11 cellular contexts compared by ENCODE assay signal in genomic region chr10:88793747-88794299, GRCh38. TPM values are rescaled to one million over a fixed set of nuclear protein-coding genes. Genes with fewer than 3 reads are reported as not detected.
DNase-seq lines count a peak whose midpoint lies in the region; ATAC-seq and TF ChIP-seq lines count a peak whose summit lies in the region.
"Had no signal": no experiment of that assay in that cellular context is flagged by ENCODE, and none has a peak within 500 bp of the region (broad histone marks: within the 10 kb centered on the region; RNA-seq: fewer than 3 reads in every experiment).

No MANE protein-coding gene starts in this region.

- peak; percentile 59 to 75 for ATAC-seq in natural killer cell treated with Interleukin-12 subunit alpha and Interleukin-12 subunit beta and Interleukin-15 and Interleukin-18, amount 100 ng/mL, for 72 hours
- ATAC-seq in natural killer cell (no peak), GM18907 (IDR thresholded peaks at IDR 0.05; ENCODE audit: unreplicated experiment) (no peak)

- no peak overlapping the region for H2BK15ac ChIP-seq in mesendoderm (replicated peaks; ENCODE audit: low read depth)

- H2AK5ac ChIP-seq in mesendoderm (ENCODE audit: low read length): no peak overlapping the region

- no peak overlapping the region for H3K9ac ChIP-seq in mesendoderm (ENCODE audit: low read length)

- H3K4ac ChIP-seq in mesendoderm (ENCODE audit: low read depth, low read length): no peak overlapping the region

- no peaks in the 10 kb centered on the region for H3K9me3 Mint-ChIP-seq in natural killer cell treated with Interleukin-12 subunit alpha and Interleukin-12 subunit beta and Interleukin-15 and Interleukin-18, amount 100 ng/mL, for 72 hours
- no peaks in the 10 kb centered on the region for H3K9me3 Mint-ChIP-seq in natural killer cell

- peak overlapping the region; percentile 34 for H3K4me3 Mint-ChIP-seq in natural killer cell treated with Interleukin-12 subunit alpha and Interleukin-12 subunit beta and Interleukin-15 and Interleukin-18, amount 100 ng/mL, for 72 hours
- H3K4me3 Mint-ChIP-seq in natural killer cell: no peak overlapping the region

- no peak overlapping the region for H3K56ac ChIP-seq in mesendoderm (ENCODE audit: low read length)

- intact Hi-C loops in natural killer cell (cut with micrococcal nuclease): no loop called here

- no peaks in the 10 kb centered on the region for H3K36me3 Mint-ChIP-seq in natural killer cell treated with Interleukin-12 subunit alpha and Interleukin-12 subunit beta and Interleukin-15 and Interleukin-18, amount 100 ng/mL, for 72 hours
- H3K36me3 Mint-ChIP-seq in natural killer cell: no peaks in the 10 kb centered on the region

- no CpG with 5 or more reads among the region's 2 CpGs for WGBS in mesendoderm (ENCODE audit: extremely low coverage, insufficient coverage, low lambda C conversion rate)

- DNase-seq in natural killer cell treated with Interleukin-12 subunit alpha and Interleukin-12 subunit beta and Interleukin-15 and Interleukin-18, amount 100 ng/mL, for 72 hours (ENCODE audit: low spot score): no peak
- no peak for DNase-seq in natural killer cell
- peak; percentile 57 for DNase-seq in NB4 (ENCODE audit: low read depth)
- DNase-seq in cardiac fibroblast (ENCODE audit: low read depth in 2 of 2): peak; percentile 46 to 61
- no peak for DNase-seq in SKM-1 (lab: John Stamatoyannopoulos, UW; ENCODE audit: unreplicated experiment)
- DNase-seq in right atrium auricular region (ENCODE audit: low spot score): no peak
- DNase-seq in mesendoderm: no peak
- DNase-seq: NCI-H1417, uterus had no signal

- peaks cover 12 to 28% of the 10 kb centered on the region in 2 donors for H3K4me1 Mint-ChIP-seq in natural killer cell treated with Interleukin-12 subunit alpha and Interleukin-12 subunit beta and Interleukin-15 and Interleukin-18, amount 100 ng/mL, for 72 hours (ENCODE audit: low read depth in 2 of 2)
- H3K4me1 Mint-ChIP-seq in natural killer cell: peaks cover 15 to 17% of the 10 kb centered on the region in 2 donors

- no peak overlapping the region for H3K4me2 ChIP-seq in mesendoderm (ENCODE audit: low read length)

- no peaks in the 10 kb centered on the region for H3K79me2 ChIP-seq in mesendoderm (ENCODE audit: control insufficient read depth, insufficient read depth, low read length)

- H2BK120ac ChIP-seq in mesendoderm (ENCODE audit: low read depth, low read length): no peak overlapping the region

- H3K36me3 ChIP-seq in right atrium auricular region (no peaks in the 10 kb centered on the region), mesendoderm (ENCODE audit: control insufficient read depth, insufficient read depth, low read length) (no peaks in the 10 kb centered on the region)
- H3K36me3 ChIP-seq: uterus had no signal

- H2BK5ac ChIP-seq in mesendoderm (ENCODE audit: low read length): no peak overlapping the region

- H3K4me1 ChIP-seq in right atrium auricular region: no peaks in the 10 kb centered on the region
- H3K4me1 ChIP-seq in mesendoderm (ENCODE audit: control insufficient read depth, low read depth, low read length): no peaks in the 10 kb centered on the region
- H3K4me1 ChIP-seq: uterus had no signal

- no peak overlapping the region for H4K8ac ChIP-seq in mesendoderm (ENCODE audit: low read depth, low read length)

- H4K5ac ChIP-seq in mesendoderm (ENCODE audit: low read length): no peak overlapping the region

- H3K27ac ChIP-seq in right atrium auricular region (no peak overlapping the region), mesendoderm (ENCODE audit: low read depth, low read length) (no peak overlapping the region)
- H3K27ac ChIP-seq: uterus had no signal

- no peak overlapping the region for H3K18ac ChIP-seq in mesendoderm (ENCODE audit: low read length)

- H3K79me1 ChIP-seq in mesendoderm (ENCODE audit: low read length): no peaks in the 10 kb centered on the region

- peak overlapping the region; percentile 30 to 56 for H3K27ac Mint-ChIP-seq in natural killer cell treated with Interleukin-12 subunit alpha and Interleukin-12 subunit beta and Interleukin-15 and Interleukin-18, amount 100 ng/mL, for 72 hours
- H3K27ac Mint-ChIP-seq in natural killer cell: no peak overlapping the region

- TF ChIP-seq CTCF in natural killer cell (IDR thresholded peaks at IDR 0.05) (no peak), NB4 (IDR thresholded peaks at IDR 0.05; ENCODE audit: low read depth, low read length) (no peak), cardiac fibroblast (IDR thresholded peaks at IDR 0.05; ENCODE audit: low read depth, low read length) (no peak), right atrium auricular region (IDR thresholded peaks at IDR 0.05) (no peak)

- H3K27me3 ChIP-seq in right atrium auricular region: no peaks in the 10 kb centered on the region
- no peaks in the 10 kb centered on the region for H3K27me3 ChIP-seq in mesendoderm (ENCODE audit: insufficient read depth, low read length, poor library complexity)
- H3K27me3 ChIP-seq: uterus had no signal

- no peak for TF ChIP-seq POLR2A in NB4 (IDR thresholded peaks at IDR 0.05; ENCODE audit: extremely low read depth, insufficient read length)

- no peak overlapping the region for H3K23ac ChIP-seq in mesendoderm (ENCODE audit: low read length)

- no peaks in the 10 kb centered on the region for H3K9me3 ChIP-seq in right atrium auricular region
- H3K9me3 ChIP-seq: uterus had no signal

- H3K27me3 Mint-ChIP-seq in natural killer cell treated with Interleukin-12 subunit alpha and Interleukin-12 subunit beta and Interleukin-15 and Interleukin-18, amount 100 ng/mL, for 72 hours: peaks cover 0 to 7% of the 10 kb centered on the region in 2 donors
- no peaks in the 10 kb centered on the region for H3K27me3 Mint-ChIP-seq in natural killer cell (ENCODE audit: low read depth in 2 of 2)

- H3K4me3 ChIP-seq in NB4 (ENCODE audit: low read depth, low read length) (no peak overlapping the region), cardiac fibroblast (replicated peaks in 1 of 2; ENCODE audit: low read depth in 2 of 2, low read length in 2 of 2) (no peak overlapping the region), right atrium auricular region (no peak overlapping the region), mesendoderm (ENCODE audit: low read length) (no peak overlapping the region)
- H3K4me3 ChIP-seq: uterus had no signal

RNA-seq across cellular contexts. Expression of gene LIPM, which starts 8.7 kb away (rescaled TPM):
- not detected for total RNA-seq in natural killer cell treated with Interleukin-12 subunit alpha and Interleukin-12 subunit beta and Interleukin-15 and Interleukin-18, amount 100 ng/mL, for 72 hours
- not detected for total RNA-seq in natural killer cell
- under 1 TPM; 0.67 to 0.83 TPM for total RNA-seq in right atrium auricular region
- not detected for polyA plus RNA-seq in mesendoderm (2013, experiment 1 of 2)
- polyA plus RNA-seq in mesendoderm (2013, experiment 2 of 2): 0.08 TPM
- total RNA-seq: frontal cortex, uterus had no signal

RNA-seq across cellular contexts. Expression of gene LIPN, which starts 34.0 kb away (rescaled TPM):
- total RNA-seq in natural killer cell treated with Interleukin-12 subunit alpha and Interleukin-12 subunit beta and Interleukin-15 and Interleukin-18, amount 100 ng/mL, for 72 hours: not detected
- total RNA-seq in natural killer cell (under 1 TPM in 2 of 3 donors, not detected in 1; 0.66 to 0.83 TPM), right atrium auricular region (not detected)
- polyA plus RNA-seq in mesendoderm (2013, experiment 1 of 2): not detected
- polyA plus RNA-seq in mesendoderm (2013, experiment 2 of 2): not detected
- total RNA-seq: frontal cortex, uterus had no signal

RNA-seq across cellular contexts. Expression of gene ANKRD22, which starts 57.8 kb away (rescaled TPM):
- under 1 TPM; 0.29 to 0.73 TPM for total RNA-seq in natural killer cell treated with Interleukin-12 subunit alpha and Interleukin-12 subunit beta and Interleukin-15 and Interleukin-18, amount 100 ng/mL, for 72 hours
- total RNA-seq in natural killer cell (not detected), right atrium auricular region (not detected)
- not detected for polyA plus RNA-seq in mesendoderm (2013, experiment 1 of 2)
- polyA plus RNA-seq in mesendoderm (2013, experiment 2 of 2): not detected

Comparison
In these comparisons a context has a peak if more than half of its experiments do, and no peak if none do; other contexts are left out.
1. ATAC-seq: peak in natural killer cell treated with Interleukin-12 subunit alpha and Interleukin-12 subunit beta and Interleukin-15 and Interleukin-18, amount 100 ng/mL, for 72 hours (2 of 2); none in natural killer cell (0 of 3) and GM18907 (single experiment).
2. H3K27ac Mint-ChIP-seq: peak in natural killer cell treated with Interleukin-12 subunit alpha and Interleukin-12 subunit beta and Interleukin-15 and Interleukin-18, amount 100 ng/mL, for 72 hours (2 of 2); none in natural killer cell (0 of 2).
3. DNase-seq: peak in NB4 (single experiment) and cardiac fibroblast (2 of 2); none in natural killer cell treated with Interleukin-12 subunit alpha and Interleukin-12 subunit beta and Interleukin-15 and Interleukin-18, amount 100 ng/mL, for 72 hours (single experiment), natural killer cell (single experiment), SKM-1 (single experiment), right atrium auricular region (single experiment) and mesendoderm (single experiment).